Comparison of ENCODE assay signal across 8 cellular contexts in the genomic region with DNA sequence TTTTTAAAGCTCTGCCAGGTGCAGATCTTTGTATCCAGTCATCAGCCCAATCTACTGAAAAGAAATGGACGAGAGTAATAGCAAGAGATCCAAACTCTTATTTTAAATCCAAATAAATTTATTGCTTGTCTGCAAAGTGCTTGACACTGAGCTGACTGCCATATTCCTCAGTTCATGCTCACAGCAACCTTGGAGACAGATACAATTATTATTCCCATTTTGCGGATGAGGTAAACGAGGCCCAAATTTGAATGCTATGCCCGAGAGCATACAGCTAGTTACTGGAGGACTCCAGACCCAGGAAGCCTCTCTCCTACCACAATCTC. TPM values are rescaled to one million over a fixed set of nuclear protein-coding genes. Genes with fewer than 3 reads are reported as not detected.
DNase-seq lines count a peak whose midpoint lies in the region; TF ChIP-seq lines count a peak whose summit lies in the region.

No MANE protein-coding gene starts in this region.

- H3K27ac ChIP-seq in SJCRH30 (peak overlapping the region; percentile 63), fibroblast of lung (ENCODE audit: insufficient read depth, low read length) (peak overlapping the region; percentile 79), prostate gland (peak overlapping the region; percentile 49 to 60)

- TF ChIP-seq CTCF in GM06990 (IDR thresholded peaks at IDR 0.05; ENCODE audit: insufficient read depth, low read length, poor library complexity, severe bottlenecking) (no peak), fibroblast of lung (conservative IDR thresholded peaks at IDR 0.05 in 1 of 2, IDR thresholded peaks at IDR 0.05 in 1 of 2; ENCODE audit: low read depth in 1 of 2, low read length in 2 of 2) (no peak), prostate gland (IDR thresholded peaks at IDR 0.05) (no peak)

- peaks cover 33% of the 10 kb centered on the region for H3K79me2 ChIP-seq in fibroblast of lung (ENCODE audit: control insufficient read depth, insufficient read depth, low read length)

- peak overlapping the region; percentile 92 for H3K4me2 ChIP-seq in fibroblast of lung (ENCODE audit: extremely low read depth, insufficient read depth, low read length)

- H3K9me3 ChIP-seq in SJCRH30 (replicated peaks), result no peaks in the 10 kb centered on the region
- no peaks in the 10 kb centered on the region for H3K9me3 ChIP-seq in fibroblast of lung (ENCODE audit: control insufficient read depth, insufficient read depth, low read depth, low read length)
- H3K9me3 ChIP-seq in prostate gland, result no peaks in the 10 kb centered on the region

- no peak for TF ChIP-seq POLR2A in prostate gland (IDR thresholded peaks at IDR 0.05)

- peak overlapping the region; percentile 77 for H3K4me3 ChIP-seq in GM06990 (replicated peaks; ENCODE audit: low read depth, low read length)
- H3K4me3 ChIP-seq in SJCRH30, result peak overlapping the region; percentile 86
- peak overlapping the region; percentile 81 to 100 (median 97) for H3K4me3 ChIP-seq in fibroblast of lung (replicated peaks in 1 of 4; ENCODE audit: control extremely low read depth in 1 of 4, insufficient read depth in 1 of 4, low read depth in 3 of 4, low read length in 4 of 4)
- H3K4me3 ChIP-seq in prostate gland, result peak overlapping the region; percentile 50 to 78

- DNase-seq in GM06990 (ENCODE audit: extremely low read depth, insufficient read length) (no peak), SJCRH30 (no peak), fibroblast of lung (ENCODE audit: low read depth in 2 of 2) (no peak), prostate gland (ENCODE audit: low spot score) (no peak), NCI-H2196 treated with DMSO at 0.1 percent for 48 hours (lab: John Stamatoyannopoulos, UW; ENCODE audit: unreplicated experiment) (no peak), NCI-H1694 (lab: John Stamatoyannopoulos, UW) (no peak), epidermal melanocyte (ENCODE audit: insufficient read length, low spot score) (no peak), mesenteric fat pad (ENCODE audit: low spot score) (no peak)

- H4K20me1 ChIP-seq in fibroblast of lung (ENCODE audit: control insufficient read depth, extremely low read depth, insufficient read depth, low read length), result no peaks in the 10 kb centered on the region

- H3K36me3 ChIP-seq in GM06990 (ENCODE audit: control insufficient read depth, insufficient read depth, low read length) (peaks cover 3% of the 10 kb centered on the region), SJCRH30 (peaks cover 8% of the 10 kb centered on the region), fibroblast of lung (ENCODE audit: control insufficient read depth, insufficient read depth, low read length) (peaks cover 2% of the 10 kb centered on the region), prostate gland (peaks cover 0 to 2% of the 10 kb centered on the region in 2 donors)

- peak overlapping the region; percentile 92 for H3K9ac ChIP-seq in fibroblast of lung (ENCODE audit: insufficient read depth, low read length)

- H2AFZ ChIP-seq in fibroblast of lung (ENCODE audit: low read length), result peak overlapping the region; percentile 98

- H3K4me1 ChIP-seq in SJCRH30 (no peaks in the 10 kb centered on the region), fibroblast of lung (ENCODE audit: control insufficient read depth, extremely low read depth, insufficient read depth, low read length) (peaks cover 6% of the 10 kb centered on the region), prostate gland (replicated peaks) (no peaks in the 10 kb centered on the region)

- intact Hi-C loops in prostate gland (cut with DNase I), result loop anchor here (2.0 kb wide), 3 partner anchors 45 to 357 kb away; no protein-coding TSS in a partner anchor

- H3K27me3 ChIP-seq in GM06990 (replicated peaks; ENCODE audit: control insufficient read depth, insufficient read depth, low read length) (no peaks in the 10 kb centered on the region), SJCRH30 (no peaks in the 10 kb centered on the region), fibroblast of lung (ENCODE audit: control insufficient read depth, insufficient read depth, low read length) (no peaks in the 10 kb centered on the region), prostate gland (replicated peaks; ENCODE audit: insufficient read depth) (no peaks in the 10 kb centered on the region)

- 10% methylated on average over 4 of the region's 4 CpGs for WGBS in prostate gland

RNA-seq across cellular contexts. Expression of gene NOB1, which starts 0.6 kb away (rescaled TPM):
- total RNA-seq in SJCRH30 (2014; rRNA removed; shearing (Covaris generic)), result 23.3 and 27.4 TPM in 2 replicates
- total RNA-seq in fibroblast of lung, result 25.1 and 28.0 TPM in 2 replicates
- 45.0 and 64.4 TPM in 2 replicates for polyA plus RNA-seq in fibroblast of lung
- 41.7 and 60.4 TPM in 2 replicates for polyA plus RNA-seq in fibroblast of lung (2012)
- 37.7 and 68.5 TPM in 2 replicates for polyA minus RNA-seq in fibroblast of lung (ENCODE audit: low replicate concordance)
- total RNA-seq in prostate gland, result 10 to 100 TPM; 29.8 to 44.1 TPM
- 41.8 TPM for total RNA-seq in mesenteric fat pad

RNA-seq across cellular contexts. Expression of gene WWP2, which starts 8.0 kb away (rescaled TPM):
- total RNA-seq in SJCRH30 (2014; rRNA removed; shearing (Covaris generic)), result 10.5 and 12.0 TPM in 2 replicates
- total RNA-seq in fibroblast of lung (11.3 and 16.3 TPM in 2 replicates), prostate gland (10 to 100 TPM; 30.9 to 66.3 TPM), mesenteric fat pad (43.0 TPM)
- polyA plus RNA-seq in fibroblast of lung, result 16.5 and 28.5 TPM in 2 replicates
- 22.0 and 42.6 TPM in 2 replicates for polyA plus RNA-seq in fibroblast of lung (2012)
- polyA minus RNA-seq in fibroblast of lung (ENCODE audit: low replicate concordance), result 56.4 and 63.6 TPM in 2 replicates

RNA-seq across cellular contexts. Expression of gene NQO1, which starts 27.7 kb away (rescaled TPM):
- total RNA-seq in SJCRH30 (2014; rRNA removed; shearing (Covaris generic)), result 13.0 and 14.6 TPM in 2 replicates
- total RNA-seq in fibroblast of lung, result 494 and 779 TPM in 2 replicates
- polyA plus RNA-seq in fibroblast of lung, result 583 and 732 TPM in 2 replicates
- polyA plus RNA-seq in fibroblast of lung (2012), result 630 and 830 TPM in 2 replicates
- polyA minus RNA-seq in fibroblast of lung (ENCODE audit: low replicate concordance), result 314 and 419 TPM in 2 replicates
- total RNA-seq in prostate gland, result 10 to 100 TPM; 25.2 to 43.9 TPM
- total RNA-seq in mesenteric fat pad, result 270 TPM
